ENCODE assay signal across 8 cellular contexts in the genomic region with DNA sequence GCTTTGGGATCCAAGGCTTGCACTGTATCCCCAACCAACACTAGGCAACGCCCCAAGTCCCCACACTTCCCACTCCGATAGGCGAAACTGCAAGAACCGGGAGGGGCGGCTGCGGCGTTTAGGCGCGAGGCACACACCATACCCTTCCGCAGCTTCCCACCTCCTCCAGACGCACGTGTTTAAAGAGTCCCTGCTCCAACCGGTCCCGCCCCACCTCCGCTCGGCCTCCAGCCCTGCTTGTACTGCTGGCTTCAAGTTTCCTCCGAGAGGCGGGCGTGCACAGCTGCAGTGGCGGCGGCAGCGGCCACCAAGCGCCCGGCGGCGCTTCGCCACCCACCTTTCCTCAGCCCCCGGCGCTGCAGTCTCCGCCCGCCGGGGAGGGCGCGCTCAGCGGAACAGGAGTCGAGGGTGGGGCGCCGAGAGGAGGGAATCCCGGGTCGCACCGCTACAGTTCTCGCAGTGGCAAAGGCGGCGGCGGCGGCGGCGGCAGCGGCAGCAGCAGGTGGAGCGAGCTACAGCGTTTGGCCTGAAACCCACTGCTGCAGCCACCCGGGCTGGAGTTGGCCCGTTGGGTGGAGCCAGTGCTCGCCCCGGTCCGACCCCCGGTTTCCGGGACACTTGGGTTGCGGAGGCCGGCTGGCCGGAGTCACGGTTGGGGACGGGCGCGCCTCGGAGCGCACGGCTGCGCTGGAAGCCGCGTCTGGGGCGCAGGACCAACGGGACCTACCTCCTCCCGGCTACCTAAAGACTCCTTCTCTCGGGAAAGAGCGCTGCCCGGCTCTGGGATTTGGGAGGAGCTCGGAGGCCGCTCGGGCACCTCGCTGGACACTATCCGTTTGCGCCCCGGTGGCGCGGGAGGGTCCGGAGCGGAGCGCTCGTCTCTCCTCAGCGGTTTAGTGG.
DNase-seq lines count a peak whose midpoint lies in the region; ATAC-seq and TF ChIP-seq lines count a peak whose summit lies in the region.

CNIH3 (plus strand) TSS at position 457 of the 900 bp plus-strand sequence. CDS start 858 bp downstream, outside the sequence.

- no peak for ATAC-seq in GM18870 (IDR thresholded peaks at IDR 0.05; ENCODE audit: unreplicated experiment)

- peak; percentile 36 for DNase-seq in activated naive CD4-positive, alpha-beta T cell treated with Interleukin-2 at 50 U/mL for 16 hours
- no peak for DNase-seq in activated naive CD4-positive, alpha-beta T cell (lab: John Stamatoyannopoulos, UW)
- DNase-seq in NCI-H226 (peak; percentile 20), germinal center (ENCODE audit: low spot score) (peak; percentile 12), retina (peak; percentile 83), GM10266 (ENCODE audit: extremely low spot score) (no peak)
- peak; percentile 53 for DNase-seq in activated T-cell treated with anti-CD3 and anti-CD28 coated beads, Interleukin-2, amount 50 U/mL, for 1 hour

- no peak for TF ChIP-seq CTCF in GM10266 (IDR thresholded peaks at IDR 0.05; ENCODE audit: control insufficient read depth, insufficient read depth, low read depth, missing control alignments)

Comparison
In these comparisons a context has a peak if more than half of its experiments do, and no peak if none do; other contexts are left out.
1. DNase-seq: peak in activated naive CD4-positive, alpha-beta T cell treated with Interleukin-2 at 50 U/mL for 16 hours (single experiment), NCI-H226 (single experiment), activated T-cell treated with anti-CD3 and anti-CD28 coated beads, Interleukin-2, amount 50 U/mL, for 1 hour (single experiment), germinal center (single experiment) and retina (single experiment); none in activated naive CD4-positive, alpha-beta T cell (0 of 4) and GM10266 (single experiment).